18 cellular contexts compared by ENCODE assay signal in genomic region chr13:94558721-94559120, GRCh38. TPM values are rescaled to one million over a fixed set of nuclear protein-coding genes. Genes with fewer than 3 reads are reported as not detected.
DNase-seq lines count a peak whose midpoint lies in the region; ATAC-seq, FAIRE-seq and TF ChIP-seq lines count a peak whose summit lies in the region.
"Had no signal": no experiment of that assay in that cellular context is flagged by ENCODE, and none has a peak within 500 bp of the region (broad histone marks: within the 10 kb centered on the region; RNA-seq: fewer than 3 reads in every experiment).

No MANE protein-coding gene starts in this region.

- no peaks in the 10 kb centered on the region for H3K4me1 ChIP-seq in SJCRH30
- H3K4me1 ChIP-seq in K562 (replicated peaks in 1 of 2; ENCODE audit: control insufficient read depth in 2 of 2, insufficient read depth in 2 of 2, low read length in 2 of 2), result no peaks in the 10 kb centered on the region
- H3K4me1 ChIP-seq in thymus (ENCODE audit: control insufficient read depth, insufficient read depth, low read length), result peaks cover 11% of the 10 kb centered on the region
- H3K4me1 ChIP-seq: suprapubic skin had no signal

- no peaks in the 10 kb centered on the region for H4K20me1 ChIP-seq in K562 (replicated peaks; ENCODE audit: control insufficient read depth, insufficient read depth, low read length)

- POLR2A ChIA-PET in K562 (lab: Yijun Ruan, JAX), result no interaction called here

- 66% methylated on average over 5 of the region's 6 CpGs for WGBS in K562 (ENCODE audit: insufficient coverage, low coverage, missing lambda C conversion rate)
- WGBS in thymus, result 68% methylated on average over 6 of the region's 6 CpGs

- H3K27ac ChIP-seq in SJCRH30 (no peak overlapping the region), K562 (ENCODE audit: extremely low read depth, low read depth, low read length) (no peak overlapping the region), thymus (ENCODE audit: low read depth) (peak overlapping the region; percentile 70)
- H3K27ac ChIP-seq: suprapubic skin had no signal

- in situ Hi-C loops in K562 (cut with MboI), result no loop called here

- H3K27me3 ChIP-seq in SJCRH30 (no peaks in the 10 kb centered on the region), K562 (ENCODE audit: control insufficient read depth in 2 of 2, insufficient read depth in 2 of 2, low read length in 2 of 2) (no peaks in the 10 kb centered on the region), thymus (ENCODE audit: control insufficient read depth, insufficient read depth) (no peaks in the 10 kb centered on the region)
- H3K27me3 ChIP-seq: suprapubic skin had no signal

- no TSS peak for BruUV-seq in K562 (replicated peaks; lab: Mats Ljungman, UMichigan)

- peak in 5 of 6 experiments; percentile 12 to 51 (median 29) for DNase-seq in stimulated activated naive CD4-positive, alpha-beta T cell (lab: John Stamatoyannopoulos, UW)
- DNase-seq in stimulated activated naive CD4-positive, alpha-beta T cell treated with Interleukin-2 at 50 U/mL for 16 hours (lab: John Stamatoyannopoulos, UW), result no peak
- DNase-seq in SJCRH30 (peak; percentile 8 to 29), K562 (ENCODE audit: extremely low read depth in 1 of 4, low spot score in 3 of 4) (peak in 1 of 4 experiments; percentile 14)
- DNase-seq: aorta, mammary epithelial cell, NCI-H187 treated with DMSO at 0.1 percent for 48 hours, NCI-H510A, PC-3, retina had no signal

- intact Hi-C loops in K562 (cut with micrococcal nuclease), result no loop called here

- no peak for TF ChIP-seq CTCF in K562 (IDR thresholded peaks at IDR 0.05 in 2 of 3, conservative IDR thresholded peaks at IDR 0.05 in 1 of 3; ENCODE audit: insufficient read depth in 2 of 3, low read depth in 1 of 3, low read length in 3 of 3)

- ATAC-seq in K562, result peak; percentile 85
- no peak for ATAC-seq in GM18868 (IDR thresholded peaks at IDR 0.05; ENCODE audit: unreplicated experiment)
- ATAC-seq in HG02885 (IDR thresholded peaks at IDR 0.05; ENCODE audit: poor library complexity, unreplicated experiment), result no peak
- no peak for ATAC-seq in HG03565 (IDR thresholded peaks at IDR 0.05; ENCODE audit: unreplicated experiment)
- ATAC-seq: PC-3, SK-N-SH treated with all-trans-retinoic acid at 6 μM for 48 hours had no signal

- H3K9ac ChIP-seq in K562 (ENCODE audit: insufficient read depth in 1 of 2, low read depth in 2 of 2, low read length in 2 of 2), result no peak overlapping the region

- H2AFZ ChIP-seq in K562 (ENCODE audit: low read depth, low read length), result peak overlapping the region; percentile 40; the same call in 1 of the 2 replicates

- no peaks in the 10 kb centered on the region for H3K9me1 ChIP-seq in K562 (ENCODE audit: control insufficient read depth, insufficient read depth, low read length)

- FAIRE-seq in K562 (lab: Jason Lieb, UNC), result no peak
- FAIRE-seq: colon, endothelial cell of umbilical vein had no signal

- TF ChIP-seq EP300 in K562 (IDR thresholded peaks at IDR 0.05; ENCODE audit: low read length), result no peak

- H3K9me3 ChIP-seq in SJCRH30 (replicated peaks) (no peaks in the 10 kb centered on the region), K562 (replicated peaks; ENCODE audit: control insufficient read depth, insufficient read depth, low read depth, low read length) (no peaks in the 10 kb centered on the region), thymus (ENCODE audit: control insufficient read depth) (no peaks in the 10 kb centered on the region)
- H3K9me3 ChIP-seq: suprapubic skin had no signal

- no peak for TF ChIP-seq RAD21 in K562 (CRISPR knock-in tag; conservative IDR thresholded peaks at IDR 0.05 in 1 of 2, IDR thresholded peaks at IDR 0.05 in 1 of 2)

- H3K4me3 ChIP-seq in SJCRH30, result no peak overlapping the region
- no peak overlapping the region for H3K4me3 ChIP-seq in K562
- H3K4me3 ChIP-seq in thymus (ENCODE audit: low read length), result no peak overlapping the region
- H3K4me3 ChIP-seq: suprapubic skin had no signal

- no peak overlapping the region for H3K4me2 ChIP-seq in K562 (ENCODE audit: insufficient read depth, low read length)

- CTCF ChIA-PET in K562 (lab: Yijun Ruan, JAX; ENCODE audit: low intra/inter-chr PET ratio), result no interaction called here

- no peaks in the 10 kb centered on the region for H3K36me3 ChIP-seq in SJCRH30
- no peaks in the 10 kb centered on the region for H3K36me3 ChIP-seq in K562 (ENCODE audit: control insufficient read depth, insufficient read depth, low read length)
- H3K36me3 ChIP-seq in thymus (ENCODE audit: control insufficient read depth, insufficient read depth), result peaks cover 3% of the 10 kb centered on the region
- H3K36me3 ChIP-seq: suprapubic skin had no signal

- H3K79me2 ChIP-seq in K562 (ENCODE audit: control insufficient read depth, insufficient read depth, low read length), result no peaks in the 10 kb centered on the region

- TF ChIP-seq POLR2A in K562 (conservative IDR thresholded peaks at IDR 0.05), result no peak

TF ChIP-seq in K562, 482 proteins besides CTCF, POLR2A, EP300 and RAD21 (continues in another document):
- no peak for TF ChIP-seq COPS2 (conservative IDR thresholded peaks at IDR 0.05)
- TF ChIP-seq YBX1 (IDR thresholded peaks at IDR 0.05), result no peak
- no peak for TF ChIP-seq SIX5 (IDR thresholded peaks at IDR 0.05; ENCODE audit: borderline replicate concordance in 1 of 2, insufficient read depth in 1 of 2, low read depth in 1 of 2, low read length in 2 of 2)
- no peak for TF ChIP-seq NR1H2 (CRISPR knock-in tag; IDR thresholded peaks at IDR 0.05)
- TF ChIP-seq RNF219 (CRISPR knock-in tag; IDR thresholded peaks at IDR 0.05), result no peak

RNA-seq across cellular contexts. Expression of gene TGDS, which starts 37.2 kb away (rescaled TPM):
- 17.9 and 21.3 TPM in 2 replicates for total RNA-seq in SJCRH30 (2014; rRNA removed; shearing (Covaris generic))
- 20.6 and 39.2 TPM in 2 replicates for total RNA-seq in K562 (2011; cell fraction: chromatin; rRNA removed; ENCODE audit: low replicate concordance)
- 10.3 and 11.6 TPM in 2 replicates for total RNA-seq in K562 (2011; cell fraction: nucleolus; rRNA removed)
- total RNA-seq in K562 (2011; cell fraction: nucleoplasm; rRNA removed), result 26.4 and 42.4 TPM in 2 replicates
- total RNA-seq in K562 (2014; rRNA removed) (9.9 and 13.6 TPM in 2 replicates), K562 (2014; rRNA removed; fragmentation: Illumina TruSeq; extraction: Trizol) (20.7 and 23.4 TPM in 2 replicates), K562 (2015; rRNA removed; fragmentation: Illumina TruSeq; extraction: Trizol) (17.8 and 21.4 TPM in 2 replicates), K562 (2021) (12.7 and 12.8 TPM in 2 replicates)
- polyA plus RNA-seq in K562 (2011; rRNA removed) (32.4 and 37.8 TPM in 2 replicates), K562 (2014; fragmentation: Illumina TruSeq; extraction: Trizol) (20.0 and 24.2 TPM in 2 replicates), K562 (2014; fragmentation: Nextera tagmentation; extraction: Ambion mirVana) (10 to 100 TPM; 43.5 to 43.7 TPM), K562 (2014; rRNA removed) (15.7 and 16.1 TPM in 2 replicates), thymus (27.2 TPM)
- polyA plus RNA-seq in K562 (2011; cell fraction: cytosol; rRNA removed), result 8.7 and 21.3 TPM in 2 replicates
- polyA plus RNA-seq in K562 (2011; cell fraction: nucleus; rRNA removed), result 12.9 and 23.8 TPM in 2 replicates
- polyA plus RNA-seq in K562 (2012), result 12.2 and 12.5 TPM in 2 replicates
- polyA minus RNA-seq in K562 (2011; rRNA and poly(A)+ RNA removed), result 28.8 and 29.5 TPM in 2 replicates
- polyA minus RNA-seq in K562 (2011; cell fraction: cytosol; rRNA and poly(A)+ RNA removed), result 8.6 and 11.3 TPM in 2 replicates
- polyA minus RNA-seq in K562 (2011; cell fraction: nucleus; rRNA and poly(A)+ RNA removed), result 13.7 and 20.7 TPM in 2 replicates

RNA-seq across cellular contexts. Expression of gene GPR180, which starts 42.9 kb away (rescaled TPM):
- total RNA-seq in SJCRH30 (2014; rRNA removed; shearing (Covaris generic)), result 11.0 and 12.0 TPM in 2 replicates
- 3.0 and 9.0 TPM in 2 replicates for total RNA-seq in K562 (2011; cell fraction: chromatin; rRNA removed; ENCODE audit: low replicate concordance)
- 2.3 and 2.8 TPM in 2 replicates for total RNA-seq in K562 (2011; cell fraction: nucleolus; rRNA removed)
- 7.0 and 13.4 TPM in 2 replicates for total RNA-seq in K562 (2011; cell fraction: nucleoplasm; rRNA removed)
- total RNA-seq in K562 (2014; rRNA removed) (1.5 and 2.0 TPM in 2 replicates), K562 (2014; rRNA removed; fragmentation: Illumina TruSeq; extraction: Trizol) (3.9 and 4.1 TPM in 2 replicates), K562 (2015; rRNA removed; fragmentation: Illumina TruSeq; extraction: Trizol) (3.1 and 3.2 TPM in 2 replicates), K562 (2021) (1.8 and 2.2 TPM in 2 replicates)
- polyA plus RNA-seq in K562 (2011; rRNA removed) (3.0 and 3.4 TPM in 2 replicates), K562 (2014; fragmentation: Illumina TruSeq; extraction: Trizol) (1.8 and 2.2 TPM in 2 replicates), K562 (2014; fragmentation: Nextera tagmentation; extraction: Ambion mirVana) (under 1 TPM; 0.77 to 0.82 TPM), K562 (2014; rRNA removed) (0.98 and 1.1 TPM in 2 replicates), thymus (2.6 TPM)
- polyA plus RNA-seq in K562 (2011; cell fraction: cytosol; rRNA removed), result 0.60 and 1.5 TPM in 2 replicates
- polyA plus RNA-seq in K562 (2011; cell fraction: nucleus; rRNA removed), result 1.8 and 3.2 TPM in 2 replicates
- 1.2 and 1.7 TPM in 2 replicates for polyA plus RNA-seq in K562 (2012)
- polyA minus RNA-seq in K562 (2011; rRNA and poly(A)+ RNA removed), result 6.7 and 7.7 TPM in 2 replicates
- polyA minus RNA-seq in K562 (2011; cell fraction: cytosol; rRNA and poly(A)+ RNA removed), result 2.0 and 3.0 TPM in 2 replicates
- polyA minus RNA-seq in K562 (2011; cell fraction: nucleus; rRNA and poly(A)+ RNA removed), result 2.8 and 6.2 TPM in 2 replicates
